8 cellular contexts compared by ENCODE assay signal in genomic region chr9:112750767-112751058, GRCh38. TPM values are rescaled to one million over a fixed set of nuclear protein-coding genes. Genes with fewer than 3 reads are reported as not detected.
DNase-seq lines count a peak whose midpoint lies in the region; ATAC-seq, FAIRE-seq and TF ChIP-seq lines count a peak whose summit lies in the region.

No MANE protein-coding gene starts in this region.

- POLR2A ChIA-PET in HEK293T (lab: Yijun Ruan, JAX) = interaction anchor here (0.9 to 1.1 kb wide), 2 partner anchors 13 to 264 kb away, joined by 3 to 4 read pairs; partner anchors contain the start of gene KIAA1958

- DNase-seq in stimulated activated naive CD8-positive, alpha-beta T cell treated with anti-CD3 and anti-CD28 coated beads, Interleukin-15, amount 100 ng/mL, for 72 hours = no peak
- no peak for DNase-seq in bronchial epithelial cell (ENCODE audit: low read depth)
- DNase-seq in lung (ENCODE audit: low spot score) = no peak
- DNase-seq in HEK293T (ENCODE audit: extremely low spot score) = no peak
- DNase-seq in activated T-cell treated with anti-CD3 and anti-CD28 coated beads, Interleukin-2, amount 50 U/mL, for 4 hours = no peak
- no peak for DNase-seq in Kasumi-1 (lab: John Stamatoyannopoulos, UW)

- H3K27ac Mint-ChIP-seq in stimulated activated naive CD8-positive, alpha-beta T cell treated with anti-CD3 and anti-CD28 coated beads, Interleukin-15, Interleukin-2, amounts not matched to agents 100 ng/mL and 50 ng/mL, for 24 hours = no peak overlapping the region
- no peak overlapping the region for H3K27ac Mint-ChIP-seq in stimulated activated naive CD8-positive, alpha-beta T cell treated with anti-CD3 and anti-CD28 coated beads, Interleukin-15, amount 100 ng/mL, for 72 hours

- no peak for TF ChIP-seq CTCF in bronchial epithelial cell (IDR thresholded peaks at IDR 0.05; ENCODE audit: insufficient read depth, low read length, severe bottlenecking)
- no peak for TF ChIP-seq CTCF in lung (IDR thresholded peaks at IDR 0.05; ENCODE audit: control extremely low read depth, extremely low read depth)

- H3K4me3 Mint-ChIP-seq in stimulated activated naive CD8-positive, alpha-beta T cell treated with anti-CD3 and anti-CD28 coated beads, Interleukin-15, Interleukin-2, amounts not matched to agents 100 ng/mL and 50 ng/mL, for 24 hours = peak overlapping the region; percentile 83
- H3K4me3 Mint-ChIP-seq in stimulated activated naive CD8-positive, alpha-beta T cell treated with anti-CD3 and anti-CD28 coated beads, Interleukin-15, amount 100 ng/mL, for 72 hours = no peak overlapping the region
- no peak overlapping the region for H3K4me3 Mint-ChIP-seq in activated T-cell treated with anti-CD3 and anti-CD28 coated beads, Interleukin-2, amount 50 U/mL, for 4 hours

- H3K4me3 ChIP-seq in bronchial epithelial cell (ENCODE audit: low read depth, low read length) (peak overlapping the region; percentile 86), lung (peak overlapping the region; percentile 92)

- 0% methylated on average over 16 to 50 of the region's 50 CpGs for WGBS in lung, 2 donors

- no peaks in the 10 kb centered on the region for H3K9me3 ChIP-seq in lung (ENCODE audit: control insufficient read depth in 2 of 2, insufficient read depth in 1 of 2, low read length in 1 of 2)

- no peaks in the 10 kb centered on the region for H3K27me3 ChIP-seq in bronchial epithelial cell (ENCODE audit: control insufficient read depth, insufficient read depth, low read length)
- H3K27me3 ChIP-seq in lung (ENCODE audit: control insufficient read depth, insufficient read depth) = no peaks in the 10 kb centered on the region

- H3K4me1 ChIP-seq in lung (ENCODE audit: control insufficient read depth in 2 of 2, insufficient read depth in 2 of 2, low read length in 2 of 2) = peaks cover 20 to 22% of the 10 kb centered on the region in 2 donors

- CTCF ChIA-PET in HEK293T (lab: Yijun Ruan, JAX) = interaction anchor here (0.5 kb wide), 1 partner anchor 1170 kb away, joined by 3 read pairs; no protein-coding TSS in a partner anchor

- H3K27me3 Mint-ChIP-seq in stimulated activated naive CD8-positive, alpha-beta T cell treated with anti-CD3 and anti-CD28 coated beads, Interleukin-15, Interleukin-2, amounts not matched to agents 100 ng/mL and 50 ng/mL, for 24 hours = no peaks in the 10 kb centered on the region
- no peaks in the 10 kb centered on the region for H3K27me3 Mint-ChIP-seq in stimulated activated naive CD8-positive, alpha-beta T cell treated with anti-CD3 and anti-CD28 coated beads, Interleukin-15, amount 100 ng/mL, for 72 hours
- no peaks in the 10 kb centered on the region for H3K27me3 Mint-ChIP-seq in activated T-cell treated with anti-CD3 and anti-CD28 coated beads, Interleukin-2, amount 50 U/mL, for 4 hours (ENCODE audit: low read depth)

- peak overlapping the region; percentile 73 to 92 for H3K27ac ChIP-seq in lung (ENCODE audit: low read depth in 1 of 2, low read length in 1 of 2)

- no peaks in the 10 kb centered on the region for H3K9me3 Mint-ChIP-seq in stimulated activated naive CD8-positive, alpha-beta T cell treated with anti-CD3 and anti-CD28 coated beads, Interleukin-15, Interleukin-2, amounts not matched to agents 100 ng/mL and 50 ng/mL, for 24 hours
- no peaks in the 10 kb centered on the region for H3K9me3 Mint-ChIP-seq in stimulated activated naive CD8-positive, alpha-beta T cell treated with anti-CD3 and anti-CD28 coated beads, Interleukin-15, amount 100 ng/mL, for 72 hours
- no peaks in the 10 kb centered on the region for H3K9me3 Mint-ChIP-seq in activated T-cell treated with anti-CD3 and anti-CD28 coated beads, Interleukin-2, amount 50 U/mL, for 4 hours

- H3K4me1 Mint-ChIP-seq in stimulated activated naive CD8-positive, alpha-beta T cell treated with anti-CD3 and anti-CD28 coated beads, Interleukin-15, Interleukin-2, amounts not matched to agents 100 ng/mL and 50 ng/mL, for 24 hours (ENCODE audit: low read depth) = peaks cover 80% of the 10 kb centered on the region
- peaks cover 79% of the 10 kb centered on the region for H3K4me1 Mint-ChIP-seq in stimulated activated naive CD8-positive, alpha-beta T cell treated with anti-CD3 and anti-CD28 coated beads, Interleukin-15, amount 100 ng/mL, for 72 hours
- peaks cover 58% of the 10 kb centered on the region for H3K4me1 Mint-ChIP-seq in activated T-cell treated with anti-CD3 and anti-CD28 coated beads, Interleukin-2, amount 50 U/mL, for 4 hours (ENCODE audit: low read depth)

- ATAC-seq in stimulated activated naive CD8-positive, alpha-beta T cell treated with anti-CD3 and anti-CD28 coated beads, Interleukin-15, amount 100 ng/mL, for 72 hours = no peak
- peak; percentile 1 for ATAC-seq in lung (ENCODE audit: insufficient read depth, low FRiP score)
- ATAC-seq in HG02678 (IDR thresholded peaks at IDR 0.05; ENCODE audit: unreplicated experiment) = no peak
- ATAC-seq in activated T-cell treated with anti-CD3 and anti-CD28 coated beads, Interleukin-2, amount 50 U/mL, for 4 hours = no peak

- H3K36me3 Mint-ChIP-seq in stimulated activated naive CD8-positive, alpha-beta T cell treated with anti-CD3 and anti-CD28 coated beads, Interleukin-15, Interleukin-2, amounts not matched to agents 100 ng/mL and 50 ng/mL, for 24 hours (ENCODE audit: low read depth) = no peaks in the 10 kb centered on the region
- no peaks in the 10 kb centered on the region for H3K36me3 Mint-ChIP-seq in activated T-cell treated with anti-CD3 and anti-CD28 coated beads, Interleukin-2, amount 50 U/mL, for 4 hours (ENCODE audit: insufficient read depth)

- FAIRE-seq in bronchial epithelial cell (lab: Jason Lieb, UNC) = no peak

- H3K36me3 ChIP-seq in bronchial epithelial cell (ENCODE audit: control insufficient read depth, insufficient read depth, low read length) = no peaks in the 10 kb centered on the region
- no peaks in the 10 kb centered on the region for H3K36me3 ChIP-seq in lung (ENCODE audit: control insufficient read depth in 2 of 2, insufficient read depth in 2 of 2, low read length in 2 of 2)

TF ChIP-seq in HEK293T, 16 proteins besides CTCF, POLR2A, EP300 and RAD21:
- TF ChIP-seq FOXK2 (IDR thresholded peaks at IDR 0.05) (no peak), BHLHE40 (IDR thresholded peaks at IDR 0.05; ENCODE audit: borderline replicate concordance) (no peak), ELF4 (IDR thresholded peaks at IDR 0.05) (no peak), SUZ12 (IDR thresholded peaks at IDR 0.05) (no peak), SP1 (IDR thresholded peaks at IDR 0.05) (no peak), CTBP1 (IDR thresholded peaks at IDR 0.05; ENCODE audit: borderline replicate concordance) (no peak), L3MBTL2 (conservative IDR thresholded peaks at IDR 0.05) (no peak), TARDBP (IDR thresholded peaks at IDR 0.05) (no peak), NFRKB (IDR thresholded peaks at IDR 0.05) (no peak), FOXM1 (IDR thresholded peaks at IDR 0.05; ENCODE audit: borderline replicate concordance) (no peak), ARNT (IDR thresholded peaks at IDR 0.05) (no peak), LEF1 (IDR thresholded peaks at IDR 0.05; ENCODE audit: borderline replicate concordance) (no peak), FOXA1 (IDR thresholded peaks at IDR 0.05) (no peak), HDGF (IDR thresholded peaks at IDR 0.05; ENCODE audit: borderline replicate concordance) (no peak), PKNOX1 (IDR thresholded peaks at IDR 0.05) (no peak), ZNF384 (IDR thresholded peaks at IDR 0.05) (no peak)

RNA-seq across cellular contexts. Expression of gene SNX30, which starts 0.2 kb away (rescaled TPM):
- 7.0 and 13.2 TPM in 2 replicates for total RNA-seq in bronchial epithelial cell
- total RNA-seq in lung = 10 to 100 TPM; 49.9 to 63.1 TPM
- polyA plus RNA-seq in lung = 10 to 100 TPM; 13.7 to 21.6 TPM
- 1 to 10 TPM; 2.3 to 3.8 (median 3.2) TPM for total RNA-seq in activated T-cell treated with anti-CD3 and anti-CD28 coated beads, Interleukin-2, amount 50 U/mL, for 4 hours

RNA-seq across cellular contexts. Expression of gene INIP, which starts 32.8 kb away (rescaled TPM):
- total RNA-seq in bronchial epithelial cell (16.1 and 17.1 TPM in 2 replicates), lung (10 to 100 TPM; 22.0 to 25.8 TPM)
- 10 to 100 TPM in 1 of 2 donors, 1 to 10 TPM in 1; 9.1 to 11.5 TPM for polyA plus RNA-seq in lung
- total RNA-seq in activated T-cell treated with anti-CD3 and anti-CD28 coated beads, Interleukin-2, amount 50 U/mL, for 4 hours = 10 to 100 TPM; 37.8 to 45.9 (median 41.9) TPM
